In genomic region chr5:155732587-155733376, GRCh38 we compare ENCODE assay signal across 29 cellular contexts.
"Had no signal": no experiment of that assay in that cellular context is flagged by ENCODE, and none has a peak within 500 bp of the region (broad histone marks: within the 10 kb centered on the region; RNA-seq: fewer than 3 reads in every experiment).

No MANE protein-coding gene starts in this region.

- H3K4me3 ChIP-seq: ascending aorta, breast epithelium, Peyer's patch, SJCRH30, SK-N-MC had no signal

- ATAC-seq: activated CD8-positive, alpha-beta T cell treated with anti-CD3 and anti-CD28 coated beads for 36 hours; PC-3 had no signal

- DNase-seq: activated CD4-positive, alpha-beta T cell treated with anti-CD3 and anti-CD28 coated beads for 1 hour; activated CD4-positive, alpha-beta T cell treated with anti-CD3 and anti-CD28 coated beads, Interleukin-2, amount 10 ng/mL, durations not matched to agents 24 days and 14 days; activated CD4-positive, alpha-beta T cell treated with anti-CD3 and anti-CD28 coated beads, Interleukin-2, amount 50 U/mL, for 4 hours; activated CD4-positive, CD25-positive, alpha-beta regulatory T cell; activated CD8-positive, alpha-beta T cell treated with anti-CD3 and anti-CD28 coated beads for 36 hours; activated gamma-delta T cell; activated naive CD4-positive, alpha-beta T cell treated with Interleukin-2 at 50 U/mL for 16 hours; activated naive CD8-positive, alpha-beta T cell treated with anti-CD3 and anti-CD28 coated beads, Interleukin-2, amount 10 ng/mL, durations not matched to agents 7 days and 5 days; activated T-cell treated with anti-CD3 and anti-CD28 coated beads, Interleukin-2, amount 50 U/mL, for 1 hour; amygdala; caudate nucleus; MM.1S; MV-4-11; NCI-H1092; NCI-H1436 treated with DMSO at 0.1 percent for 48 hours; NCI-H1694 treated with DMSO at 0.1 percent for 48 hours; NCI-H2029; NCI-H345; NCI-H524 treated with DMSO at 0.1 percent for 48 hours; PC-3; Peyer's patch; RPMI8226; SJCRH30; T1000; WERI-Rb-1 had no signal

- H3K27me3 ChIP-seq: ascending aorta, SJCRH30 had no signal

- H3K36me3 ChIP-seq: ascending aorta, breast epithelium, Peyer's patch, SJCRH30, WERI-Rb-1 had no signal

- H3K4me1 ChIP-seq: SJCRH30 had no signal

- H3K27ac ChIP-seq: ascending aorta, breast epithelium, KMS-11, Peyer's patch, SJCRH30, SK-N-MC, WERI-Rb-1 had no signal

- H3K9me3 ChIP-seq: ascending aorta, breast epithelium, Peyer's patch, SJCRH30 had no signal

- H3K4me2 ChIP-seq: KMS-11 had no signal

- H3K9ac ChIP-seq: KMS-11 had no signal
